In genomic region chr12:126903180-126903876, GRCh38 we compare ENCODE assay signal across 13 cellular contexts.
DNase-seq lines count a peak whose midpoint lies in the region; ATAC-seq and TF ChIP-seq lines count a peak whose summit lies in the region.
"Had no signal": no experiment of that assay in that cellular context is flagged by ENCODE, and none has a peak within 500 bp of the region (broad histone marks: within the 10 kb centered on the region; RNA-seq: fewer than 3 reads in every experiment).

No MANE protein-coding gene starts in this region.

- H3K36me3 Mint-ChIP-seq in endodermal cell (ENCODE audit: low read depth): no peaks in the 10 kb centered on the region
- no peaks in the 10 kb centered on the region for H3K36me3 Mint-ChIP-seq in stimulated activated naive B cell treated with anti-CD40 and anti-IgM and Interleukin-4, amounts not matched to agents 10 μg/mL and 1 μg/mL and 100 μg/mL, for 72 hours
- H3K36me3 Mint-ChIP-seq: CD4-positive, CD25-positive, alpha-beta regulatory T cell; CD8-positive, alpha-beta T cell had no signal

- no peak overlapping the region for H2BK15ac ChIP-seq in mesendoderm (replicated peaks; ENCODE audit: low read depth)

- peak overlapping the region; percentile 67 for H3K27ac Mint-ChIP-seq in endodermal cell
- no peak overlapping the region for H3K27ac Mint-ChIP-seq in stimulated activated naive B cell treated with anti-CD40 and anti-IgM and Interleukin-4, amounts not matched to agents 10 μg/mL and 1 μg/mL and 100 μg/mL, for 72 hours
- H3K27ac Mint-ChIP-seq: CD4-positive, CD25-positive, alpha-beta regulatory T cell; CD8-positive, alpha-beta T cell had no signal

- H3K18ac ChIP-seq in mesendoderm (ENCODE audit: low read length): no peak overlapping the region

- ATAC-seq in SK-N-SH treated with all-trans-retinoic acid at 6 μM for 48 hours: no peak
- no peak for ATAC-seq in stimulated activated naive B cell treated with anti-CD40 and anti-IgM and Interleukin-4, amounts not matched to agents 10 μg/mL and 1 μg/mL and 100 μg/mL, for 72 hours (replicated peaks)
- ATAC-seq: CD8-positive, alpha-beta T cell had no signal

- DNase-seq in endodermal cell (no peak), mesendoderm (no peak), UCSD-AML1 (lab: John Stamatoyannopoulos, UW; ENCODE audit: unreplicated experiment) (no peak)
- no peak for DNase-seq in stimulated activated naive B cell treated with anti-CD40 and anti-IgM and Interleukin-4, amounts not matched to agents 10 μg/mL and 1 μg/mL and 100 μg/mL, for 72 hours
- DNase-seq: Caco-2; CD4-positive, CD25-positive, alpha-beta regulatory T cell; CD8-positive, alpha-beta T cell; DMS153; DND-41; HCEC 1CT had no signal

- no peak overlapping the region for H3K4me2 ChIP-seq in mesendoderm (ENCODE audit: low read length)

- no peaks in the 10 kb centered on the region for H3K79me2 ChIP-seq in mesendoderm (ENCODE audit: control insufficient read depth, insufficient read depth, low read length)

- no peak overlapping the region for H2AK5ac ChIP-seq in mesendoderm (ENCODE audit: low read length)

- H2BK120ac ChIP-seq in mesendoderm (ENCODE audit: low read depth, low read length): no peak overlapping the region

- H3K27me3 ChIP-seq in HUES64 (ENCODE audit: insufficient read depth, low read length) (no peaks in the 10 kb centered on the region), endodermal cell (ENCODE audit: control insufficient read depth, insufficient read depth, low read length, poor library complexity, severe bottlenecking) (no peaks in the 10 kb centered on the region), mesendoderm (ENCODE audit: insufficient read depth, low read length, poor library complexity) (no peaks in the 10 kb centered on the region)

- H3K36me3 ChIP-seq in HUES64 (ENCODE audit: insufficient read depth, low read length): no peaks in the 10 kb centered on the region
- H3K36me3 ChIP-seq in endodermal cell (ENCODE audit: control insufficient read depth, insufficient read depth, low read length): no peaks in the 10 kb centered on the region
- no peaks in the 10 kb centered on the region for H3K36me3 ChIP-seq in mesendoderm (ENCODE audit: control insufficient read depth, insufficient read depth, low read length)

- peak overlapping the region; percentile 22 for H3K4ac ChIP-seq in mesendoderm (ENCODE audit: low read depth, low read length)

- no peak overlapping the region for H4K5ac ChIP-seq in mesendoderm (ENCODE audit: low read length)

- no peak overlapping the region for H3K56ac ChIP-seq in mesendoderm (ENCODE audit: low read length)

- H3K23ac ChIP-seq in mesendoderm (ENCODE audit: low read length): no peak overlapping the region

- H2BK5ac ChIP-seq in mesendoderm (ENCODE audit: low read length): no peak overlapping the region

- no peaks in the 10 kb centered on the region for H3K79me1 ChIP-seq in mesendoderm (ENCODE audit: low read length)

- H3K4me3 ChIP-seq in HUES64 (ENCODE audit: low read length): no peak overlapping the region
- H3K4me3 ChIP-seq in endodermal cell (ENCODE audit: low read length): no peak overlapping the region
- no peak overlapping the region for H3K4me3 ChIP-seq in mesendoderm (ENCODE audit: low read length)

- H3K4me1 ChIP-seq in HUES64 (ENCODE audit: insufficient read depth, low read length) (peaks cover 35% of the 10 kb centered on the region), endodermal cell (ENCODE audit: control insufficient read depth, insufficient read depth, low read length) (no peaks in the 10 kb centered on the region), mesendoderm (ENCODE audit: control insufficient read depth, low read depth, low read length) (peaks cover 3% of the 10 kb centered on the region)
- H3K4me1 ChIP-seq: Caco-2 had no signal

- H3K27ac ChIP-seq in HUES64 (ENCODE audit: low read depth, low read length) (no peak overlapping the region), endodermal cell (ENCODE audit: low read depth, low read length) (no peak overlapping the region), mesendoderm (ENCODE audit: low read depth, low read length) (no peak overlapping the region)
- H3K27ac ChIP-seq: C4-2B had no signal

- H4K8ac ChIP-seq in mesendoderm (ENCODE audit: low read depth, low read length): no peak overlapping the region

- no peak overlapping the region for H3K4me3 Mint-ChIP-seq in endodermal cell
- H3K4me3 Mint-ChIP-seq in stimulated activated naive B cell treated with anti-CD40 and anti-IgM and Interleukin-4, amounts not matched to agents 10 μg/mL and 1 μg/mL and 100 μg/mL, for 72 hours: no peak overlapping the region
- H3K4me3 Mint-ChIP-seq: CD8-positive, alpha-beta T cell had no signal

- H3K4me1 Mint-ChIP-seq in endodermal cell: peaks cover 38% of the 10 kb centered on the region
- peaks cover 0 to 7% of the 10 kb centered on the region in 2 donors for H3K4me1 Mint-ChIP-seq in stimulated activated naive B cell treated with anti-CD40 and anti-IgM and Interleukin-4, amounts not matched to agents 10 μg/mL and 1 μg/mL and 100 μg/mL, for 72 hours
- H3K4me1 Mint-ChIP-seq: CD4-positive, CD25-positive, alpha-beta regulatory T cell had no signal

- 0 out of 2 replicates have a peak overlapping the region, but pooled peaks have one; percentile 14 for H3K9ac ChIP-seq in HUES64 (ENCODE audit: low read depth, low read length)
- no peak overlapping the region for H3K9ac ChIP-seq in endodermal cell (ENCODE audit: extremely low read depth, low read length, poor library complexity, severe bottlenecking)
- no peak overlapping the region for H3K9ac ChIP-seq in mesendoderm (ENCODE audit: low read length)

- H3K9me3 Mint-ChIP-seq in endodermal cell: no peaks in the 10 kb centered on the region
- peaks cover 7 to 12% of the 10 kb centered on the region in 2 donors for H3K9me3 Mint-ChIP-seq in stimulated activated naive B cell treated with anti-CD40 and anti-IgM and Interleukin-4, amounts not matched to agents 10 μg/mL and 1 μg/mL and 100 μg/mL, for 72 hours
- H3K9me3 Mint-ChIP-seq: CD8-positive, alpha-beta T cell had no signal

- peaks cover 9% of the 10 kb centered on the region for H3K27me3 Mint-ChIP-seq in endodermal cell (ENCODE audit: insufficient read depth)
- peaks cover 0 to 5% of the 10 kb centered on the region in 2 donors for H3K27me3 Mint-ChIP-seq in stimulated activated naive B cell treated with anti-CD40 and anti-IgM and Interleukin-4, amounts not matched to agents 10 μg/mL and 1 μg/mL and 100 μg/mL, for 72 hours
- H3K27me3 Mint-ChIP-seq: CD4-positive, CD25-positive, alpha-beta regulatory T cell had no signal

- H3K9me3 ChIP-seq in HUES64 (ENCODE audit: insufficient read depth, low read depth, low read length): no peaks in the 10 kb centered on the region
- H3K9me3 ChIP-seq in endodermal cell (ENCODE audit: control insufficient read depth, low read length): no peaks in the 10 kb centered on the region
- H3K9me3 ChIP-seq: Caco-2 had no signal

- no peak for TF ChIP-seq CTCF in endodermal cell (conservative IDR thresholded peaks at IDR 0.05)

- 67% methylated on average over 8 of the region's 8 CpGs for WGBS in HUES64
- 79 to 89% methylated on average over 6 to 8 of the region's 8 CpGs for WGBS in endodermal cell (ENCODE audit: insufficient coverage in 1 of 2, insufficient read length in 1 of 2), 2 experiments
- no CpG with 5 or more reads among the region's 8 CpGs for WGBS in mesendoderm (ENCODE audit: extremely low coverage, insufficient coverage, low lambda C conversion rate)

TF ChIP-seq in SK-N-SH treated with all-trans-retinoic acid at 6 μM for 48 hours, 23 proteins besides CTCF, POLR2A, EP300 and RAD21:
- TF ChIP-seq ZFP30 (CRISPR knock-in tag; IDR thresholded peaks at IDR 0.05) (no peak), TSHZ2 (CRISPR knock-in tag; IDR thresholded peaks at IDR 0.05) (no peak)
